Comparison of ENCODE assay signal across 8 cellular contexts in the genomic region with DNA sequence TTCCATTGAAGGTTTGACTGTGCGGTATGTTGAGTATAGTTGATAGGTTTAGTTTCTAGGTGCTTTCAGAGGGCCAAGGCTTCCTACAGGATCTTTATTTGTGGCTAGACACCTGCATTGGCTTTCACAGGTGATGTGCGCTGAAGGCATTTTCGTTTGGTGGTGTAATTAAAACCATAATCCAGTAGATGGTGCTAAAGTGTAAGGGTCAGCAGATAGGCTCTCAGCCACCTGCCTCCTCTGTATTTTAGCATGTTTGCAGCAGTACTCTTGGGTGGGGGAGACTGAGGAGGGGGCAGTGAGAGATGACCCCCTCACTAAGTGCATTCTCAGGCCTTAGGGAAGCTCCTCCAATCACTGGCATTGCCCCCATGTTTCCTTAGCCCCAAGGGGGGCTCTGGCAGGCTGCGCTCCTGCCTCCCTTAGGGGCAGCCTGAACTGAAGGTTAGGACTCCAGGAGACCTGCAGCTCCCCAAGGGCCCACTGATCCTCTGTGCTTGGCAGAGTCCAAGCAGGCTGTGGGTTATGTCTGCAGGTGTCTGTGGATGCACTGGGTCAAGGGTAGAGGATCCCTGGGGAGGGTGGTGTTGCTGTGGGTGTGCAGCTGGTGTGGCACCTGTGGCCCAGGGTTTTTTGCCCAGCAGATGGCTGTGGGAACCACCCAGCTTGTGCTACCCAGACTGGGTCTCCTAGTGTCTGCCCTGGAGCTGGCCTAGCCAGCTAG. TPM values are rescaled to one million over a fixed set of nuclear protein-coding genes. Genes with fewer than 3 reads are reported as not detected.
DNase-seq lines count a peak whose midpoint lies in the region; ATAC-seq and TF ChIP-seq lines count a peak whose summit lies in the region.

No MANE protein-coding gene starts in this region.

- WGBS in endodermal cell (ENCODE audit: insufficient coverage in 1 of 2, insufficient read length in 1 of 2), 2 experiments: 55 to 100% methylated on average over 1 to 4 of the region's 4 CpGs
- 60 to 70% (median 64%) methylated on average over 4 of the region's 4 CpGs for WGBS in psoas muscle, 3 donors

- peaks cover under 1% of the 10 kb centered on the region for H3K27me3 ChIP-seq in cardiac muscle cell
- H3K27me3 ChIP-seq in right atrium auricular region: no peaks in the 10 kb centered on the region
- no peaks in the 10 kb centered on the region for H3K27me3 ChIP-seq in endodermal cell (ENCODE audit: control insufficient read depth, insufficient read depth, low read length, poor library complexity, severe bottlenecking)
- no peaks in the 10 kb centered on the region for H3K27me3 ChIP-seq in psoas muscle (ENCODE audit: insufficient read depth in 3 of 3, low read length in 2 of 3)

- peaks cover 4% of the 10 kb centered on the region for H3K27me3 Mint-ChIP-seq in endodermal cell (ENCODE audit: insufficient read depth)
- peaks cover 21% of the 10 kb centered on the region for H3K27me3 Mint-ChIP-seq in activated naive CD4-positive, alpha-beta T cell treated with anti-CD3 and anti-CD28 coated beads, Interleukin-2, amount 10 ng/mL, durations not matched to agents 7 days and 5 days

- ATAC-seq in psoas muscle: peak in 2 of 4 donors; percentile 35
- no peak for ATAC-seq in HG02759 (IDR thresholded peaks at IDR 0.05; ENCODE audit: unreplicated experiment)

- no peak overlapping the region for H3K9ac ChIP-seq in endodermal cell (ENCODE audit: extremely low read depth, low read length, poor library complexity, severe bottlenecking)

- no peak overlapping the region for H3K27ac ChIP-seq in cardiac muscle cell
- H3K27ac ChIP-seq in right atrium auricular region: no peak overlapping the region
- no peak overlapping the region for H3K27ac ChIP-seq in endodermal cell (ENCODE audit: low read depth, low read length)
- H3K27ac ChIP-seq in psoas muscle: no peak overlapping the region

- H3K9me3 ChIP-seq in cardiac muscle cell (ENCODE audit: low read depth) (no peaks in the 10 kb centered on the region), right atrium auricular region (peaks cover 0 to 10% of the 10 kb centered on the region in 2 donors), endodermal cell (ENCODE audit: control insufficient read depth, low read length) (peaks cover 11% of the 10 kb centered on the region), psoas muscle (no peaks in the 10 kb centered on the region)

- H3K4me3 ChIP-seq in cardiac muscle cell (no peak overlapping the region), right atrium auricular region (no peak overlapping the region), endodermal cell (ENCODE audit: low read length) (no peak overlapping the region), psoas muscle (no peak overlapping the region)

- intact Hi-C loops in psoas muscle (cut with DNase I): loop anchor here in 1 of 2 donors (2.0 to 5.0 kb wide), 2 partner anchors 436 to 628 kb away; a partner anchor contains a TSS

- H3K36me3 ChIP-seq in cardiac muscle cell (no peaks in the 10 kb centered on the region), right atrium auricular region (no peaks in the 10 kb centered on the region), endodermal cell (ENCODE audit: control insufficient read depth, insufficient read depth, low read length) (no peaks in the 10 kb centered on the region), psoas muscle (ENCODE audit: insufficient read depth in 1 of 2, low read depth in 1 of 2) (no peaks in the 10 kb centered on the region)

- H3K27ac Mint-ChIP-seq in endodermal cell: no peak overlapping the region
- H3K27ac Mint-ChIP-seq in activated naive CD4-positive, alpha-beta T cell treated with anti-CD3 and anti-CD28 coated beads, Interleukin-2, amount 10 ng/mL, durations not matched to agents 7 days and 5 days: no peak overlapping the region

- H3K4me1 ChIP-seq in cardiac muscle cell (ENCODE audit: low read depth) (no peaks in the 10 kb centered on the region), right atrium auricular region (no peaks in the 10 kb centered on the region), endodermal cell (ENCODE audit: control insufficient read depth, insufficient read depth, low read length) (no peaks in the 10 kb centered on the region), psoas muscle (no peaks in the 10 kb centered on the region)

- no peaks in the 10 kb centered on the region for H3K4me1 Mint-ChIP-seq in endodermal cell
- H3K4me1 Mint-ChIP-seq in activated naive CD4-positive, alpha-beta T cell treated with anti-CD3 and anti-CD28 coated beads, Interleukin-2, amount 10 ng/mL, durations not matched to agents 7 days and 5 days: no peaks in the 10 kb centered on the region

- H3K36me3 Mint-ChIP-seq in endodermal cell (ENCODE audit: low read depth): no peaks in the 10 kb centered on the region
- H3K36me3 Mint-ChIP-seq in activated naive CD4-positive, alpha-beta T cell treated with anti-CD3 and anti-CD28 coated beads, Interleukin-2, amount 10 ng/mL, durations not matched to agents 7 days and 5 days: no peaks in the 10 kb centered on the region

- CTCF ChIA-PET in activated naive CD4-positive, alpha-beta T cell treated with anti-CD3 and anti-CD28 coated beads, Interleukin-2, amount 10 ng/mL, durations not matched to agents 7 days and 5 days (lab: Charles Lee): interaction anchor here (0.5 to 2.0 kb wide), 5 partner anchors 8 to 1357 kb away, joined by 3 to 8 read pairs (median 4); no protein-coding TSS in a partner anchor

- peaks cover 7% of the 10 kb centered on the region for H3K9me3 Mint-ChIP-seq in endodermal cell
- peaks cover 5% of the 10 kb centered on the region for H3K9me3 Mint-ChIP-seq in activated naive CD4-positive, alpha-beta T cell treated with anti-CD3 and anti-CD28 coated beads, Interleukin-2, amount 10 ng/mL, durations not matched to agents 7 days and 5 days

- DNase-seq in cardiac muscle cell (ENCODE audit: low read depth in 1 of 2, low spot score in 1 of 2): peak; percentile 44 to 52
- DNase-seq in right atrium auricular region (ENCODE audit: low spot score): no peak
- peak; percentile 46 for DNase-seq in NCI-H748 (lab: John Stamatoyannopoulos, UW; ENCODE audit: unreplicated experiment)
- peak; percentile 67 for DNase-seq in endodermal cell
- DNase-seq in psoas muscle: no peak
- no peak for DNase-seq in stimulated activated CD4-positive, alpha-beta T cell treated with anti-CD3 and anti-CD28 coated beads, Interleukin-4, amount 100 ng/mL, for 1 hour
- no peak for DNase-seq in activated naive CD4-positive, alpha-beta T cell treated with anti-CD3 and anti-CD28 coated beads, Interleukin-2, amount 10 ng/mL, durations not matched to agents 7 days and 5 days

- H3K4me3 Mint-ChIP-seq in endodermal cell: no peak overlapping the region
- no peak overlapping the region for H3K4me3 Mint-ChIP-seq in activated naive CD4-positive, alpha-beta T cell treated with anti-CD3 and anti-CD28 coated beads, Interleukin-2, amount 10 ng/mL, durations not matched to agents 7 days and 5 days

- TF ChIP-seq CTCF in cardiac muscle cell (IDR thresholded peaks at IDR 0.05; ENCODE audit: low read depth, low read length) (peak; percentile 55), right atrium auricular region (IDR thresholded peaks at IDR 0.05) (peak in 1 of 2 donors; percentile 49), endodermal cell (conservative IDR thresholded peaks at IDR 0.05) (peak; percentile 81), psoas muscle (IDR thresholded peaks at IDR 0.05) (peak; percentile 47)

RNA-seq across cellular contexts. Expression of a gene that starts 23.4 kb away (rescaled TPM):
- total RNA-seq in cardiac muscle cell (20.7 and 24.7 TPM in 2 replicates), right atrium auricular region (1 to 10 TPM; 4.4 to 5.2 TPM), endodermal cell (10 to 100 TPM in 1 of 2 donors, 1 to 10 TPM in 1; 9.9 to 13.3 TPM), psoas muscle (1 to 10 TPM; 1.1 to 3.0 (median 1.5) TPM)
- polyA plus RNA-seq in cardiac muscle cell (15.9 and 20.0 TPM in 2 replicates), psoas muscle (1 to 10 TPM; 2.0 to 3.3 (median 2.1) TPM)
- polyA plus RNA-seq in endodermal cell (2013, experiment 1 of 2): 11.7 TPM
- 7.7 TPM for polyA plus RNA-seq in endodermal cell (2013, experiment 2 of 2)

RNA-seq across cellular contexts. Expression of a gene that starts 33.2 kb away (rescaled TPM):
- total RNA-seq in cardiac muscle cell: not detected in 2 replicates
- not detected in 2 replicates for polyA plus RNA-seq in cardiac muscle cell
- not detected for total RNA-seq in right atrium auricular region
- total RNA-seq in endodermal cell: under 1 TPM in 1 of 2 donors, not detected in 1; 0.09 TPM
- polyA plus RNA-seq in endodermal cell (2013, experiment 1 of 2): 0.50 TPM
- 0.58 TPM for polyA plus RNA-seq in endodermal cell (2013, experiment 2 of 2)
- total RNA-seq in psoas muscle: not detected
- not detected for polyA plus RNA-seq in psoas muscle

Comparison
In these comparisons a context has a peak if more than half of its experiments do, and no peak if none do; other contexts are left out.
1. DNase-seq: peak in cardiac muscle cell (2 of 2), NCI-H748 (single experiment) and endodermal cell (single experiment); none in right atrium auricular region (single experiment), psoas muscle (0 of 2), stimulated activated CD4-positive, alpha-beta T cell treated with anti-CD3 and anti-CD28 coated beads, Interleukin-4, amount 100 ng/mL, for 1 hour (single experiment) and activated naive CD4-positive, alpha-beta T cell treated with anti-CD3 and anti-CD28 coated beads, Interleukin-2, amount 10 ng/mL, durations not matched to agents 7 days and 5 days (single experiment).